8 cellular contexts compared by ENCODE assay signal in genomic region chr14:92922883-92923743, GRCh38. TPM values are rescaled to one million over a fixed set of nuclear protein-coding genes. Genes with fewer than 3 reads are reported as not detected.
DNase-seq lines count a peak whose midpoint lies in the region; ATAC-seq and TF ChIP-seq lines count a peak whose summit lies in the region.

CHGA (plus strand) TSS chr14:92923150; CDS start chr14:92923360, 210 bp downstream.

- H3K27ac Mint-ChIP-seq in activated CD4-positive, alpha-beta memory T cell treated with anti-CD3 and anti-CD28 coated beads for 36 hours, result no peak within 1 kb of the TSS
- H3K27ac Mint-ChIP-seq in natural killer cell, result no peak within 1 kb of the TSS

- CTCF ChIA-PET in activated CD4-positive, alpha-beta memory T cell treated with anti-CD3 and anti-CD28 coated beads for 36 hours (lab: Charles Lee), result no interaction called here

- no peaks in the 10 kb centered on the region for H3K36me3 Mint-ChIP-seq in activated CD4-positive, alpha-beta memory T cell treated with anti-CD3 and anti-CD28 coated beads for 36 hours
- no peaks in the 10 kb centered on the region for H3K36me3 Mint-ChIP-seq in natural killer cell

- peak in 2 of 3 donors; percentile 81 to 88 for ATAC-seq in natural killer cell
- no peak for ATAC-seq in GM21390 (IDR thresholded peaks at IDR 0.05; ENCODE audit: unreplicated experiment)
- no peak for ATAC-seq in HG03439 (IDR thresholded peaks at IDR 0.05; ENCODE audit: unreplicated experiment)
- ATAC-seq in HG03565 (IDR thresholded peaks at IDR 0.05; ENCODE audit: unreplicated experiment), result no peak

- intact Hi-C loops in activated CD4-positive, alpha-beta memory T cell treated with anti-CD3 and anti-CD28 coated beads for 36 hours (cut with micrococcal nuclease), result no loop called here
- intact Hi-C loops in natural killer cell (cut with micrococcal nuclease), result no loop called here

- peaks cover 23% of the 10 kb centered on the region for H3K27me3 Mint-ChIP-seq in activated CD4-positive, alpha-beta memory T cell treated with anti-CD3 and anti-CD28 coated beads for 36 hours
- peaks cover 11 to 29% of the 10 kb centered on the region in 2 donors for H3K27me3 Mint-ChIP-seq in natural killer cell (ENCODE audit: low read depth in 2 of 2)

- peak; percentile 53 for DNase-seq in GM19238 (ENCODE audit: insufficient read length, low spot score)
- DNase-seq in NCI-H2171 treated with DMSO at 0.1 percent for 48 hours (lab: John Stamatoyannopoulos, UW), result peak; percentile 76
- peak; percentile 65 for DNase-seq in activated CD4-positive, alpha-beta memory T cell treated with anti-CD3 and anti-CD28 coated beads for 36 hours
- DNase-seq in epidermal melanocyte (ENCODE audit: insufficient read length, low spot score), result peak; percentile 69
- DNase-seq in natural killer cell, result peak; percentile 56

- POLR2A ChIA-PET in activated CD4-positive, alpha-beta memory T cell treated with anti-CD3 and anti-CD28 coated beads for 36 hours (lab: Charles Lee), result no interaction called here

- H3K9me3 Mint-ChIP-seq in activated CD4-positive, alpha-beta memory T cell treated with anti-CD3 and anti-CD28 coated beads for 36 hours, result no peaks in the 10 kb centered on the region
- H3K9me3 Mint-ChIP-seq in natural killer cell, result no peaks in the 10 kb centered on the region

- TF ChIP-seq CTCF in natural killer cell (IDR thresholded peaks at IDR 0.05), result no peak

- no peak within 1 kb of the TSS for H3K4me3 Mint-ChIP-seq in activated CD4-positive, alpha-beta memory T cell treated with anti-CD3 and anti-CD28 coated beads for 36 hours
- H3K4me3 Mint-ChIP-seq in natural killer cell, result no peak within 1 kb of the TSS

- peaks cover 4% of the 10 kb centered on the region for H3K4me1 Mint-ChIP-seq in activated CD4-positive, alpha-beta memory T cell treated with anti-CD3 and anti-CD28 coated beads for 36 hours (ENCODE audit: low read depth)
- peaks cover 6 to 15% of the 10 kb centered on the region in 2 donors for H3K4me1 Mint-ChIP-seq in natural killer cell

RNA-seq across cellular contexts. Expression of gene CHGA, which starts in this region (rescaled TPM):
- not detected for total RNA-seq in activated CD4-positive, alpha-beta memory T cell treated with anti-CD3 and anti-CD28 coated beads for 36 hours
- not detected for total RNA-seq in natural killer cell

Comparison
In these comparisons a context has a peak if more than half of its experiments do, and no peak if none do; other contexts are left out.
1. Peak in DNase-seq in activated CD4-positive, alpha-beta memory T cell treated with anti-CD3 and anti-CD28 coated beads for 36 hours; RNA of the gene not detected or under 1 TPM.
2. Peak in DNase-seq and ATAC-seq in natural killer cell; RNA of the gene not detected or under 1 TPM.